ENCODE assay signal across 15 cellular contexts in the genomic region with DNA sequence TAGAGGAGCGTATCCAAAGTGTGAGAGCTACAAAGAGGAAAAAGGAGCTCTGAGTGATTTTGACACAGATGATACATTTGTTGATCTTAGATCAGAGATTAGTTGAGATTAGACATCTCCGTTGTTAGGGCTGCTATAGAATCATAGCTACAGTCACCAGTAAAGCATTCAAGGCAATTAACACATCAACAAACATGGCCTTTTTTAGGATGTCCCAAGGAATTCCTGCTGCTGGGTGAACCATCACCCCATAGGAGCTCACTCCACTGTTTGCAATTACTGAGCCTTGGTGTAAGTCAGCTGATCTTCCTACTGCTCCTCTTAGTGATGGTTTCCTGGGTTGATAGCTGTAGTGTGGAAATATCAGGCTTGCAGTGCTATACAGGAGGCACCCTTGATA. TPM values are rescaled to one million over a fixed set of nuclear protein-coding genes. Genes with fewer than 3 reads are reported as not detected.
DNase-seq lines count a peak whose midpoint lies in the region; ATAC-seq and TF ChIP-seq lines count a peak whose summit lies in the region.
"Had no signal": no experiment of that assay in that cellular context is flagged by ENCODE, and none has a peak within 500 bp of the region (broad histone marks: within the 10 kb centered on the region; RNA-seq: fewer than 3 reads in every experiment).

No MANE protein-coding gene starts in this region.

- H3K36me3 ChIP-seq in left lung = no peaks in the 10 kb centered on the region
- H3K36me3 ChIP-seq: vagina had no signal

- DNase-seq in EL = peak; percentile 87
- peak; percentile 90 for DNase-seq in M059J (ENCODE audit: low read depth)
- peak; percentile 25 for DNase-seq in dermis blood vessel endothelial cell
- DNase-seq in omental fat pad (ENCODE audit: low spot score) = no peak
- no peak for DNase-seq in left lung
- DNase-seq: activated CD4-positive, CD25-positive, alpha-beta regulatory T cell; cerebellar nuclear complex; COR-L47; NCI-H1048; NCI-H226; stimulated activated naive CD4-positive, alpha-beta T cell treated with Interleukin-2 at 50 U/mL for 16 hours had no signal

- H3K27ac ChIP-seq in left lung = no peak overlapping the region
- H3K27ac ChIP-seq: vagina had no signal

- no peaks in the 10 kb centered on the region for H3K4me1 ChIP-seq in left lung
- H3K4me1 ChIP-seq: vagina had no signal

- no peaks in the 10 kb centered on the region for H3K9me3 ChIP-seq in left lung
- H3K9me3 ChIP-seq: vagina had no signal

- ATAC-seq in omental fat pad (ENCODE audit: low FRiP score) (peak; percentile 22), GM18873 (IDR thresholded peaks at IDR 0.05; ENCODE audit: low FRiP score, unreplicated experiment) (no peak), left lung (no peak), GM18498 (IDR thresholded peaks at IDR 0.05; ENCODE audit: unreplicated experiment) (no peak)

- TF ChIP-seq CTCF in omental fat pad (IDR thresholded peaks at IDR 0.05) = no peak
- no peak for TF ChIP-seq CTCF in left lung (IDR thresholded peaks at IDR 0.05)

- no peak overlapping the region for H3K4me3 ChIP-seq in left lung
- H3K4me3 ChIP-seq: vagina had no signal

- intact Hi-C loops in left lung (cut with DNase I) = no loop called here

- H3K27me3 ChIP-seq in left lung = no peaks in the 10 kb centered on the region
- H3K27me3 ChIP-seq: vagina had no signal

RNA-seq across cellular contexts. Expression of gene RSRP1, which starts 6.7 kb away (rescaled TPM):
- total RNA-seq in M059J (2014; rRNA removed; shearing (Covaris generic)) = 31.0 and 33.6 TPM in 2 replicates
- total RNA-seq in dermis blood vessel endothelial cell (111 and 342 TPM in 2 replicates), omental fat pad (100 to 1,000 TPM in 2 of 4 donors, 10 to 100 TPM in 2; 98.7 to 236 (median 103) TPM), left lung (100 to 1,000 TPM; 113 to 114 TPM)

RNA-seq across cellular contexts. Expression of gene RHD, which starts 18.4 kb away (rescaled TPM):
- total RNA-seq in M059J (2014; rRNA removed; shearing (Covaris generic)) = not detected in 2 replicates
- total RNA-seq in dermis blood vessel endothelial cell (0.09 and 0.34 TPM in 2 replicates), omental fat pad (not detected), left lung (under 1 TPM; 0.10 to 0.44 TPM)
- total RNA-seq: OCI-LY7, vagina had no signal

RNA-seq across cellular contexts. Expression of gene SYF2, which starts 21.6 kb away (rescaled TPM):
- 53.2 and 56.7 TPM in 2 replicates for total RNA-seq in M059J (2014; rRNA removed; shearing (Covaris generic))
- total RNA-seq in dermis blood vessel endothelial cell = 46.1 and 56.8 TPM in 2 replicates
- 10 to 100 TPM; 37.0 to 57.4 (median 47.4) TPM for total RNA-seq in omental fat pad
- 10 to 100 TPM; 29.1 to 29.3 TPM for total RNA-seq in left lung

Comparison
In these comparisons a context has a peak if more than half of its experiments do, and no peak if none do; other contexts are left out.
1. DNase-seq: peak in EL (single experiment), M059J (single experiment) and dermis blood vessel endothelial cell (single experiment); none in omental fat pad (single experiment) and left lung (0 of 2).